8 cellular contexts compared by ENCODE assay signal in the genomic region with DNA sequence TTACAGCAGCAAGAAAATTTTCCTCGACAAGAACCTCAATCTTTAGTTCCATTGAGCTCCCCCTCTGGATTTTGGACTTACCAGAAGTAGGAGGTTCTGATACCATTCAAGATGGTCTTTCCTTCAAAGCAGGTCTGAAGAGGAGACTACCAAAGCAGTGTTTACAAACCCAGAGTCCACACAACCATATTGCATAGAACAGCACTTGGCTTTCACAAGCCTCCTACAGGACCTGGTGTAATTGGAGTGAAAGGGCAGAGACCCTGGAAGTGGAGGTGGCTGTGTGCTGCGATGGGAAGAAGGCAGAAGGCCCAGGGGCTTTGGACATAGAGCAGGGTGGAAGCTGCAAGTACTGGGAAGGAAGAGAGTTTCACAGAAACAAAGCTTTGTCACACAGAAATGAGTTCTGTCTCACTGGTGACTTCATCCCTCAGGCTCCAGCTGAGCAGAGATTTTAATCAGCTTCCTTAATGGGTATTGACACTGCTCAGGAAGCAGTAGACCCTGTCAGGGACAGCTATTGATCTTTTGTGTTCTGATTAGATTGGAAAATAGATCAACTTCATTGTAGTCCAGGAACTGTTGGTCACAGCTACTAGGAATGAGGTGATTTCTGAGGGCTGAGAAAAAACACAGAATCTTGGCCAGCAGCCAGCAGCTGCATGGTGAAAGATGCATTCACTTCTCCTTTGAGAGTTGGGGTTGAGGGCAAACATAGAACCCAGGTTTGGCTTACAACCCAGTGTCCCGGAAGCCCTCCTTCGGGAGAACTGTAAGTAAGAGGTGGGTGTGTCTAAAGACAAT.
DNase-seq lines count a peak whose midpoint lies in the region; ATAC-seq, FAIRE-seq and TF ChIP-seq lines count a peak whose summit lies in the region.

No MANE protein-coding gene starts in this region.

- no peaks in the 10 kb centered on the region for H3K9me3 ChIP-seq in OCI-LY7 (ENCODE audit: low read length)
- H3K9me3 ChIP-seq in skeletal muscle satellite cell (replicated peaks; ENCODE audit: low read length) = no peaks in the 10 kb centered on the region

- intact Hi-C loops in OCI-LY7 (cut with micrococcal nuclease; ENCODE audit: unreplicated experiment) = no loop called here

- H3K4me3 ChIP-seq in OCI-LY7 (ENCODE audit: low read depth, low read length, poor library complexity, severe bottlenecking) (no peak overlapping the region), fibroblast of the aortic adventitia (ENCODE audit: low read depth, low read length) (no peak overlapping the region), skeletal muscle satellite cell (ENCODE audit: low read length) (no peak overlapping the region)

- no peak for TF ChIP-seq POLR2A in H54 (IDR thresholded peaks at IDR 0.05; ENCODE audit: low read depth, low read length)

- H3K9ac ChIP-seq in skeletal muscle satellite cell (ENCODE audit: low read depth, low read length) = no peak overlapping the region

- H3K27me3 ChIP-seq in skeletal muscle satellite cell (ENCODE audit: control insufficient read depth, insufficient read depth, low read length) = no peaks in the 10 kb centered on the region

- H3K27ac ChIP-seq in OCI-LY7 (ENCODE audit: low read depth, low read length, poor library complexity, severe bottlenecking) = no peak overlapping the region

- H3K4me1 ChIP-seq in OCI-LY7 (ENCODE audit: insufficient read depth, low read length, poor library complexity, severe bottlenecking) = peaks cover 10% of the 10 kb centered on the region
- peaks cover 57% of the 10 kb centered on the region for H3K4me1 ChIP-seq in skeletal muscle satellite cell (ENCODE audit: control insufficient read depth, insufficient read depth, low read length)

- CTCF ChIA-PET in OCI-LY7 (lab: Charles Lee; ENCODE audit: unreplicated experiment) = no interaction called here

- BruUV-seq in OCI-LY7 (replicated peaks; lab: Mats Ljungman, UMichigan) = no TSS peak

- H3K4me2 ChIP-seq in OCI-LY7 (ENCODE audit: low read length) = no peak overlapping the region
- H3K4me2 ChIP-seq in skeletal muscle satellite cell (ENCODE audit: low read length) = peak overlapping the region; percentile 18

- no peaks in the 10 kb centered on the region for H4K20me1 ChIP-seq in OCI-LY7 (ENCODE audit: insufficient read depth, low read length)

- peak; percentile 57 for ATAC-seq in GM21737 (IDR thresholded peaks at IDR 0.05; ENCODE audit: unreplicated experiment)
- no peak for ATAC-seq in GM21526 (IDR thresholded peaks at IDR 0.05; ENCODE audit: low FRiP score, unreplicated experiment)
- no peak for ATAC-seq in HG02885 (IDR thresholded peaks at IDR 0.05; ENCODE audit: poor library complexity, unreplicated experiment)
- ATAC-seq in HG02938 (IDR thresholded peaks at IDR 0.05; ENCODE audit: unreplicated experiment) = no peak

- no peaks in the 10 kb centered on the region for H3K36me3 ChIP-seq in OCI-LY7 (ENCODE audit: insufficient read depth, low read length)
- H3K36me3 ChIP-seq in skeletal muscle satellite cell (ENCODE audit: insufficient read depth, low read length) = no peaks in the 10 kb centered on the region

- POLR2A ChIA-PET in OCI-LY7 (lab: Charles Lee) = interaction anchor here (1.0 kb wide), 1 partner anchor 11 kb away, joined by 3 read pairs; no protein-coding TSS in a partner anchor

- H2AFZ ChIP-seq in OCI-LY7 (ENCODE audit: low read length) = no peak overlapping the region

- no peak for FAIRE-seq in H54 (lab: Jason Lieb, UNC)

- no peaks in the 10 kb centered on the region for H3K79me2 ChIP-seq in OCI-LY7 (ENCODE audit: insufficient read depth, low read depth, low read length)

- TF ChIP-seq CTCF in OCI-LY7 (conservative IDR thresholded peaks at IDR 0.05; ENCODE audit: low read length) (no peak), fibroblast of the aortic adventitia (IDR thresholded peaks at IDR 0.05; ENCODE audit: insufficient read depth, low read length) (no peak)

- DNase-seq in OCI-LY7 (ENCODE audit: low spot score) (peak; percentile 21), fibroblast of the aortic adventitia (ENCODE audit: low read depth) (peak; percentile 67), H54 (ENCODE audit: insufficient read length, low spot score) (no peak)

- H3K9me2 ChIP-seq in OCI-LY7 (ENCODE audit: insufficient read depth, low read length) = no peaks in the 10 kb centered on the region
